1 cellular context compared by ENCODE assay signal in the genomic region with DNA sequence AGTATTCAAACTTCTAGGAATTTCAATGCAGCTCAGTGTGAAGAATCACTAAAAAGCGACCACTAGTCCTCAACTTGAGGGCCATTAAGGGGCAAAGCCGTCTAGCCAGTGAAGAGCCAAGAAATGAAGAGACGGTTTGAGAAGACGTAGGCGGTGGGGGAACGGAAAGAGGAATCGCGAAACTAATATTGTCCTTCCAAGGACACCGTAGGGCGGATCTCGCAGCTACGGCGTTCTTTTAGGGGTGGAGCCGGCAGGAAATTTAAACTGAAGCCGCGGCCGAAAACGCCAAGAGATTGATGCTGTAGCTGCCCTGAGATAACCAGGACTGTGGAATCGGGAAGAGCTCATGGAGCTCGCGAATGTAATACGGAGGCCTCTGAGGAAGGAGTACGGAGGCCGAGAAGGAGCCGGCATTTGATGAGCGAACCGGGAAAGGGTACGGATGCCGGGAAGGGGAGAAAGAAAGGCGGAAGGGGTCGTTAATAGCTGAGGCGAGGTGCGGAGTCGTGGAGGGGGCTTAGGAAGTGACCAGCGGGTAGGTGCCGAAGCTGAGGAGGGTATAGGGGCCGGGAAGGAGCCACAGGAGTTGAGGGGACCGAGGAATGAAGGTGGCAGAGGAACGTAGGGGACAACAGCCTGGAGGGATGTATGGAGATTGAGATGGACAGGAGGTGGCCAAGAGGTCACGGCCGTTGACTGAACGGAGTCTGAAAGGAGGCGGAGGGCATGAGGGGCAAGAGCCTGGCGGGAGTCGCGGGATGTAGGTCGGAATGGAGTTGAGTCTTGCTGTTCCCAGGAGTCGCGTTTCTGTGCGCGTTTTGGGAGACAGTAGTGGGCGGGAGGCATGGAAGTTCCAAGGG.
TF ChIP-seq lines count a peak whose summit lies in the region.

TSS of gene DBF4B (plus strand) at position 265 of the 863 bp plus-strand sequence. CDS start at position 421, 156 bp downstream.

TF ChIP-seq in HEK293, 187 proteins besides CTCF, POLR2A, EP300 and RAD21 (continued from another document):
- TF ChIP-seq ZNF580 (tag by site-specific recombination; IDR thresholded peaks at IDR 0.05) (peak; percentile 88), AEBP2 (tag by site-specific recombination; IDR thresholded peaks at IDR 0.05; ENCODE audit: borderline replicate concordance) (no peak), ZNF16 (tag by site-specific recombination; IDR thresholded peaks at IDR 0.05; ENCODE audit: low read depth) (no peak), ZNF596 (tag by site-specific recombination; IDR thresholded peaks at IDR 0.05) (no peak; the same call in 1 of the 2 replicates), ZEB2 (tag by site-specific recombination; IDR thresholded peaks at IDR 0.05) (peak; percentile 97), ZNF555 (tag by site-specific recombination; conservative IDR thresholded peaks at IDR 0.05) (no peak), KLF16 (tag by site-specific recombination; IDR thresholded peaks at IDR 0.05) (peak; percentile 84), PATZ1 (tag by site-specific recombination; IDR thresholded peaks at IDR 0.05) (peak; percentile 52), ZNF677 (tag by site-specific recombination; IDR thresholded peaks at IDR 0.05) (no peak), ZNF157 (tag by site-specific recombination; IDR thresholded peaks at IDR 0.05) (no peak), EGR2 (tag by site-specific recombination; IDR thresholded peaks at IDR 0.05; ENCODE audit: low read depth) (peak; percentile 85), GLI4 (tag by site-specific recombination; IDR thresholded peaks at IDR 0.05) (no peak; the same call in 1 of the 2 replicates), ZNF792 (tag by site-specific recombination; IDR thresholded peaks at IDR 0.05) (peak; percentile 42; the same call in 1 of the 2 replicates), ZNF48 (tag by site-specific recombination; IDR thresholded peaks at IDR 0.05) (no peak), ZNF704 (tag by site-specific recombination; IDR thresholded peaks at IDR 0.05) (peak; percentile 60), ZSCAN30 (tag by site-specific recombination; IDR thresholded peaks at IDR 0.05) (peak; percentile 60; the same call in 1 of the 2 replicates), ZBTB44 (tag by site-specific recombination; IDR thresholded peaks at IDR 0.05) (0 out of 2 replicates have a peak, but pooled peaks have one; percentile 20), ZNF214 (tag by site-specific recombination; IDR thresholded peaks at IDR 0.05; ENCODE audit: borderline replicate concordance) (no peak), ZNF529 (tag by site-specific recombination; IDR thresholded peaks at IDR 0.05; ENCODE audit: insufficient replicate concordance) (no peak), ZNF514 (tag by site-specific recombination; IDR thresholded peaks at IDR 0.05) (no peak), ZNF654 (tag by site-specific recombination; IDR thresholded peaks at IDR 0.05; ENCODE audit: low read depth) (no peak; the same call in 1 of the 2 replicates), KLF17 (tag by site-specific recombination; IDR thresholded peaks at IDR 0.05) (0 out of 2 replicates have a peak, but pooled peaks have one; percentile 25), ZNF24 (tag by site-specific recombination; IDR thresholded peaks at IDR 0.05) (peak; percentile 82; the same call in 1 of the 2 replicates), ZNF670 (tag by site-specific recombination; IDR thresholded peaks at IDR 0.05; ENCODE audit: low read depth) (no peak), KLF1 (tag by site-specific recombination; IDR thresholded peaks at IDR 0.05) (peak; percentile 68)
- TF ChIP-seq, protein P1, sequence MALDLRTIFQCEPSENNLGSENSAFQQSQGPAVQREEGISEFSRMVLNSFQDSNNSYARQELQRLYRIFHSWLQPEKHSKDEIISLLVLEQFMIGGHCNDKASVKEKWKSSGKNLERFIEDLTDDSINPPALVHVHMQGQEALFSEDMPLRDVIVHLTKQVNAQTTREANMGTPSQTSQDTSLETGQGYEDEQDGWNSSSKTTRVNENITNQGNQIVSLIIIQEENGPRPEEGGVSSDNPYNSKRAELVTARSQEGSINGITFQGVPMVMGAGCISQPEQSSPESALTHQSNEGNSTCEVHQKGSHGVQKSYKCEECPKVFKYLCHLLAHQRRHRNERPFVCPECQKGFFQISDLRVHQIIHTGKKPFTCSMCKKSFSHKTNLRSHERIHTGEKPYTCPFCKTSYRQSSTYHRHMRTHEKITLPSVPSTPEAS (tag by site-specific recombination; IDR thresholded peaks at IDR 0.05) = peak; percentile 48
- TF ChIP-seq, protein P2, sequence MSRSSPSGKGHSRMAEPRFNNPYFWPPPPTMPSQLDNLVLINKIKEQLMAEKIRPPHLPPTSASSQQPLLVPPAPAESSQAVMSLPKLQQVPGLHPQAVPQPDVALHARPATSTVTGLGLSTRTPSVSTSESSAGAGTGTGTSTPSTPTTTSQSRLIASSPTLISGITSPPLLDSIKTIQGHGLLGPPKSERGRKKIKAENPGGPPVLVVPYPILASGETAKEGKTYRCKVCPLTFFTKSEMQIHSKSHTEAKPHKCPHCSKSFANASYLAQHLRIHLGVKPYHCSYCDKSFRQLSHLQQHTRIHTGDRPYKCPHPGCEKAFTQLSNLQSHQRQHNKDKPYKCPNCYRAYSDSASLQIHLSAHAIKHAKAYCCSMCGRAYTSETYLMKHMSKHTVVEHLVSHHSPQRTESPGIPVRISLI (tag by site-specific recombination; IDR thresholded peaks at IDR 0.05) = no peak
- TF ChIP-seq, protein P3, sequence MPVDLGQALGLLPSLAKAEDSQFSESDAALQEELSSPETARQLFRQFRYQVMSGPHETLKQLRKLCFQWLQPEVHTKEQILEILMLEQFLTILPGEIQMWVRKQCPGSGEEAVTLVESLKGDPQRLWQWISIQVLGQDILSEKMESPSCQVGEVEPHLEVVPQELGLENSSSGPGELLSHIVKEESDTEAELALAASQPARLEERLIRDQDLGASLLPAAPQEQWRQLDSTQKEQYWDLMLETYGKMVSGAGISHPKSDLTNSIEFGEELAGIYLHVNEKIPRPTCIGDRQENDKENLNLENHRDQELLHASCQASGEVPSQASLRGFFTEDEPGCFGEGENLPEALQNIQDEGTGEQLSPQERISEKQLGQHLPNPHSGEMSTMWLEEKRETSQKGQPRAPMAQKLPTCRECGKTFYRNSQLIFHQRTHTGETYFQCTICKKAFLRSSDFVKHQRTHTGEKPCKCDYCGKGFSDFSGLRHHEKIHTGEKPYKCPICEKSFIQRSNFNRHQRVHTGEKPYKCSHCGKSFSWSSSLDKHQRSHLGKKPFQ (tag by site-specific recombination; IDR thresholded peaks at IDR 0.05) = no peak
- TF ChIP-seq, protein P4, sequence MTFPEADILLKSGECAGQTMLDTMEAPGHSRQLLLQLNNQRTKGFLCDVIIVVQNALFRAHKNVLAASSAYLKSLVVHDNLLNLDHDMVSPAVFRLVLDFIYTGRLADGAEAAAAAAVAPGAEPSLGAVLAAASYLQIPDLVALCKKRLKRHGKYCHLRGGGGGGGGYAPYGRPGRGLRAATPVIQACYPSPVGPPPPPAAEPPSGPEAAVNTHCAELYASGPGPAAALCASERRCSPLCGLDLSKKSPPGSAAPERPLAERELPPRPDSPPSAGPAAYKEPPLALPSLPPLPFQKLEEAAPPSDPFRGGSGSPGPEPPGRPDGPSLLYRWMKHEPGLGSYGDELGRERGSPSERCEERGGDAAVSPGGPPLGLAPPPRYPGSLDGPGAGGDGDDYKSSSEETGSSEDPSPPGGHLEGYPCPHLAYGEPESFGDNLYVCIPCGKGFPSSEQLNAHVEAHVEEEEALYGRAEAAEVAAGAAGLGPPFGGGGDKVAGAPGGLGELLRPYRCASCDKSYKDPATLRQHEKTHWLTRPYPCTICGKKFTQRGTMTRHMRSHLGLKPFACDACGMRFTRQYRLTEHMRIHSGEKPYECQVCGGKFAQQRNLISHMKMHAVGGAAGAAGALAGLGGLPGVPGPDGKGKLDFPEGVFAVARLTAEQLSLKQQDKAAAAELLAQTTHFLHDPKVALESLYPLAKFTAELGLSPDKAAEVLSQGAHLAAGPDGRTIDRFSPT (tag by site-specific recombination; IDR thresholded peaks at IDR 0.05) = peak; percentile 54; the same call in 1 of the 2 replicates
